1 cellular context compared by ENCODE assay signal in the genomic region with DNA sequence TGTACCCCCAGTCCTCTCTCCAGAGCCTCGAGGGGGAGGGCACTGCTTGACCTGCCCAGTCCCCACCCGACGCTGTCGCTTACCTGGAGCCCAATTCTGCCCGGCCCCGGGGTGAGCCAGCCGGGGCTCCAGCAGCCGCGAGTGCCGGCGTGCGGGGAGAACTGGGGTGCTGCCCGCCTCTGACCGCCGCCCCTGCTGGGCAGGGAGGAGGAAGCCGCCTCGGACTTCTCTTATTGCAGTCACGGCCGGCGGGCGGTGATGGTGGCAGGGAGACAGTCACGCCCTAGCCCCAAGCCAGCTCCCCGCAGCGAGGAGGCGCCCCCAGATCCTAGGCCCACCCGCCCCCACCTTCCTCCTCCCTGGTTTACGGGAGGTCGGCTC.
TF ChIP-seq lines count a peak whose summit lies in the region.

Gene FGR, minus strand, starts transcription at position 204 of the 381 bp plus-strand sequence. CDS start 11,269 bp downstream, outside the sequence.

TF ChIP-seq in GM12878, 131 proteins besides CTCF, POLR2A, EP300 and RAD21:
- TF ChIP-seq NR2C2 (IDR thresholded peaks at IDR 0.05; ENCODE audit: borderline replicate concordance, control insufficient read depth, insufficient read length, low read depth) (no peak), FOXM1 (IDR thresholded peaks at IDR 0.05; ENCODE audit: low read depth, low read length) (no peak), BRCA1 (IDR thresholded peaks at IDR 0.05; ENCODE audit: low read depth, low read length) (no peak), MYC (IDR thresholded peaks at IDR 0.05; ENCODE audit: insufficient read depth, insufficient read length, insufficient replicate concordance, low read length, severe bottlenecking) (no peak), RB1 (IDR thresholded peaks at IDR 0.05; ENCODE audit: borderline replicate concordance) (no peak), EED (IDR thresholded peaks at IDR 0.05; ENCODE audit: low read depth) (no peak), CHD4 (IDR thresholded peaks at IDR 0.05) (no peak)
TF ChIP-seq in GM12878: peak in this region for 0.
